Comparison of ENCODE assay signal across 12 cellular contexts in genomic region chr6:18153311-18153703, GRCh38. TPM values are rescaled to one million over a fixed set of nuclear protein-coding genes. Genes with fewer than 3 reads are reported as not detected.
A peak's percentile ranks its signal among the peaks of the same experiment; 100 is the strongest.
DNase-seq lines count a peak whose midpoint lies in the region; ATAC-seq, FAIRE-seq and TF ChIP-seq lines count a peak whose summit lies in the region.
"Had no signal": no experiment of that assay in that cellular context is flagged by ENCODE, and none has a peak within 500 bp of the region (broad histone marks: within the 10 kb centered on the region; RNA-seq: fewer than 3 reads in every experiment).

No MANE protein-coding gene starts in this region.

- H2AFZ ChIP-seq in astrocyte (ENCODE audit: low read depth, low read length) = no peak overlapping the region

- CTCF ChIA-PET in Caco-2 (lab: Charles Lee) = no interaction called here

- TF ChIP-seq POLR2A in stomach (IDR thresholded peaks at IDR 0.05) (no peak), GM12892 (IDR thresholded peaks at IDR 0.05; ENCODE audit: low read depth, low read length) (no peak)

- H3K4me2 ChIP-seq in astrocyte (ENCODE audit: low read length) = peak overlapping the region; percentile 86

- H3K27me3 Mint-ChIP-seq in activated T-cell treated with anti-CD3 and anti-CD28 coated beads, Interleukin-2, amount 50 U/mL, for 24 hours = no peaks in the 10 kb centered on the region
- H3K27me3 Mint-ChIP-seq in activated T-cell treated with anti-CD3 and anti-CD28 coated beads, Interleukin-2, amount 50 U/mL, for 4 hours (ENCODE audit: low read depth) = no peaks in the 10 kb centered on the region
- H3K27me3 Mint-ChIP-seq in astrocyte (ENCODE audit: low read depth, unreplicated experiment) (no peaks in the 10 kb centered on the region), Caco-2 (ENCODE audit: insufficient read depth, unreplicated experiment) (no peaks in the 10 kb centered on the region)

- peak overlapping the region; percentile 95 for H3K4me3 Mint-ChIP-seq in activated T-cell treated with anti-CD3 and anti-CD28 coated beads, Interleukin-2, amount 50 U/mL, for 24 hours
- H3K4me3 Mint-ChIP-seq in activated T-cell treated with anti-CD3 and anti-CD28 coated beads, Interleukin-2, amount 50 U/mL, for 4 hours = no peak overlapping the region
- H3K4me3 Mint-ChIP-seq in astrocyte (ENCODE audit: unreplicated experiment) = no peak overlapping the region
- H3K4me3 Mint-ChIP-seq in Caco-2 (ENCODE audit: unreplicated experiment) = no peak overlapping the region

- no peak for DNase-seq in activated T-cell treated with anti-CD3 and anti-CD28 coated beads, Interleukin-2, amount 50 U/mL, for 24 hours
- DNase-seq in activated T-cell treated with anti-CD3 and anti-CD28 coated beads, Interleukin-2, amount 50 U/mL, for 4 hours = no peak
- DNase-seq in astrocyte (ENCODE audit: low read depth) (no peak), stomach (no peak), GM12892 (ENCODE audit: insufficient read length) (no peak), activated gamma-delta T cell treated with Interleukin-2 at 50 U/mL for 16 hours (no peak), Caco-2 (no peak)
- DNase-seq: NCI-H1105 treated with DMSO at 0.1 percent for 48 hours, T-helper 9 cell had no signal

- no peak for TF ChIP-seq CTCF in astrocyte (IDR thresholded peaks at IDR 0.05; ENCODE audit: insufficient read depth, low read depth, low read length)
- TF ChIP-seq CTCF in liver (IDR thresholded peaks at IDR 0.05; ENCODE audit: low read depth, low read length, missing input control) = no peak
- no peak for TF ChIP-seq CTCF in stomach (IDR thresholded peaks at IDR 0.05)
- TF ChIP-seq CTCF in Caco-2 (IDR thresholded peaks at IDR 0.05; ENCODE audit: insufficient read depth in 1 of 2, low read depth in 1 of 2, low read length in 1 of 2, severe bottlenecking in 1 of 2, unreplicated experiment in 1 of 2) = no peak

- H3K4me1 ChIP-seq in astrocyte (ENCODE audit: insufficient read depth, low read length) = peaks cover 23% of the 10 kb centered on the region
- peaks cover 2 to 31% (median 21%) of the 10 kb centered on the region in 4 donors for H3K4me1 ChIP-seq in liver (ENCODE audit: control insufficient read depth in 4 of 4, insufficient read depth in 4 of 4, low read length in 3 of 4)
- peaks cover 7 to 36% (median 20%) of the 10 kb centered on the region in 4 donors for H3K4me1 ChIP-seq in stomach
- H3K4me1 ChIP-seq in Caco-2 = no peaks in the 10 kb centered on the region

- H3K9me3 ChIP-seq in astrocyte (ENCODE audit: insufficient read depth, low read depth, low read length) (no peaks in the 10 kb centered on the region), liver (ENCODE audit: control insufficient read depth in 4 of 4, low read length in 3 of 4) (no peaks in the 10 kb centered on the region), stomach (no peaks in the 10 kb centered on the region), Caco-2 (no peaks in the 10 kb centered on the region)

- H3K36me3 Mint-ChIP-seq in activated T-cell treated with anti-CD3 and anti-CD28 coated beads, Interleukin-2, amount 50 U/mL, for 24 hours (ENCODE audit: low read depth) = peaks cover 12% of the 10 kb centered on the region
- peaks cover 14% of the 10 kb centered on the region for H3K36me3 Mint-ChIP-seq in activated T-cell treated with anti-CD3 and anti-CD28 coated beads, Interleukin-2, amount 50 U/mL, for 4 hours (ENCODE audit: insufficient read depth)
- H3K36me3 Mint-ChIP-seq in astrocyte (ENCODE audit: low read depth, unreplicated experiment) (no peaks in the 10 kb centered on the region), Caco-2 (ENCODE audit: insufficient read depth, unreplicated experiment) (peaks cover 7% of the 10 kb centered on the region)

- no peak overlapping the region for H3K4me3 ChIP-seq in astrocyte (ENCODE audit: insufficient read depth, low read depth, low read length)
- H3K4me3 ChIP-seq in liver (ENCODE audit: low read depth in 1 of 3, low read length in 3 of 3) = peak overlapping the region; percentile 61 to 79 (median 77)
- H3K4me3 ChIP-seq in stomach = no peak overlapping the region
- no peak overlapping the region for H3K4me3 ChIP-seq in Caco-2 (ENCODE audit: low read depth, low read length)

- H3K27ac Mint-ChIP-seq in activated T-cell treated with anti-CD3 and anti-CD28 coated beads, Interleukin-2, amount 50 U/mL, for 24 hours = no peak overlapping the region
- H3K27ac Mint-ChIP-seq in astrocyte (ENCODE audit: unreplicated experiment) (no peak overlapping the region), Caco-2 (ENCODE audit: unreplicated experiment) (no peak overlapping the region)

- no peaks in the 10 kb centered on the region for H3K36me3 ChIP-seq in astrocyte (ENCODE audit: insufficient read depth, low read length)
- H3K36me3 ChIP-seq in liver (ENCODE audit: control insufficient read depth in 4 of 4, insufficient read depth in 3 of 4, low read depth in 1 of 4, low read length in 3 of 4) = peaks cover 0 to 7% (median 4%) of the 10 kb centered on the region in 4 donors
- H3K36me3 ChIP-seq in stomach = peaks cover 0 to 7% (median 5%) of the 10 kb centered on the region in 4 donors
- H3K36me3 ChIP-seq in Caco-2 (ENCODE audit: control insufficient read depth, insufficient read depth, low read length) = no peaks in the 10 kb centered on the region

- H3K9ac ChIP-seq in astrocyte (ENCODE audit: low read length) (peak overlapping the region; percentile 93), liver (ENCODE audit: low read depth in 1 of 2, low read length in 2 of 2) (peak overlapping the region; percentile 97)

- H3K27me3 ChIP-seq in astrocyte (ENCODE audit: insufficient read depth, low read length) (no peaks in the 10 kb centered on the region), liver (ENCODE audit: control insufficient read depth in 4 of 4, insufficient read depth in 4 of 4, low read length in 3 of 4) (no peaks in the 10 kb centered on the region), stomach (no peaks in the 10 kb centered on the region), Caco-2 (replicated peaks; ENCODE audit: control insufficient read depth, insufficient read depth, low read length) (no peaks in the 10 kb centered on the region)

- TF ChIP-seq EP300 in stomach (IDR thresholded peaks at IDR 0.05) = no peak

- no peaks in the 10 kb centered on the region for H3K79me2 ChIP-seq in astrocyte (ENCODE audit: insufficient read depth, low read length)

- peak in 1 of 2 donors; percentile 14 for TF ChIP-seq RAD21 in liver (IDR thresholded peaks at IDR 0.05)

- intact Hi-C loops in stomach (cut with DNase I; ENCODE audit: low total_unique reads) = no loop called here
- intact Hi-C loops in Caco-2 (cut with micrococcal nuclease; ENCODE audit: unreplicated experiment) = loop anchor here (1.0 kb wide), 1 partner anchor 31 kb away; the partner anchor contains the start of gene NHLRC1

- BruUV-seq in Caco-2 (replicated peaks; lab: Mats Ljungman, UMichigan) = no TSS peak

- FAIRE-seq in astrocyte (lab: Jason Lieb, UNC) = no peak
- no peak for FAIRE-seq in GM12892 (lab: Jason Lieb, UNC)

- no peak for ATAC-seq in activated T-cell treated with anti-CD3 and anti-CD28 coated beads, Interleukin-2, amount 50 U/mL, for 4 hours

- POLR2A ChIA-PET in Caco-2 (lab: Charles Lee) = no interaction called here

- no peaks in the 10 kb centered on the region for H4K20me1 ChIP-seq in astrocyte (ENCODE audit: insufficient read depth, low read length)

- H3K9me3 Mint-ChIP-seq in activated T-cell treated with anti-CD3 and anti-CD28 coated beads, Interleukin-2, amount 50 U/mL, for 24 hours = no peaks in the 10 kb centered on the region
- no peaks in the 10 kb centered on the region for H3K9me3 Mint-ChIP-seq in activated T-cell treated with anti-CD3 and anti-CD28 coated beads, Interleukin-2, amount 50 U/mL, for 4 hours
- H3K9me3 Mint-ChIP-seq in astrocyte (ENCODE audit: unreplicated experiment) = no peaks in the 10 kb centered on the region
- H3K9me3 Mint-ChIP-seq in Caco-2 (ENCODE audit: unreplicated experiment) = no peaks in the 10 kb centered on the region
- H3K9me3 Mint-ChIP-seq: activated naive CD4-positive, alpha-beta T cell treated with anti-CD3 and anti-CD28 coated beads for 36 hours had no signal

- H3K27ac ChIP-seq in astrocyte (ENCODE audit: low read depth, low read length) (peak overlapping the region; percentile 58), liver (ENCODE audit: low read depth in 1 of 2, low read length in 2 of 2) (peak overlapping the region; percentile 86 to 97), stomach (peak overlapping the region in 3 of 5 donors; percentile 1 to 18 (median 9))
- H3K27ac ChIP-seq: RWPE1 had no signal

- peaks cover 36% of the 10 kb centered on the region for H3K4me1 Mint-ChIP-seq in activated T-cell treated with anti-CD3 and anti-CD28 coated beads, Interleukin-2, amount 50 U/mL, for 24 hours (ENCODE audit: low read depth)
- peaks cover 26% of the 10 kb centered on the region for H3K4me1 Mint-ChIP-seq in activated T-cell treated with anti-CD3 and anti-CD28 coated beads, Interleukin-2, amount 50 U/mL, for 4 hours (ENCODE audit: low read depth)
- H3K4me1 Mint-ChIP-seq in astrocyte (ENCODE audit: low read depth, unreplicated experiment) (peaks cover 6% of the 10 kb centered on the region), Caco-2 (ENCODE audit: low read depth, unreplicated experiment) (no peaks in the 10 kb centered on the region)

TF ChIP-seq in liver, 16 proteins besides CTCF, POLR2A, EP300 and RAD21 (continues in another document):
- TF ChIP-seq HNF4G (IDR thresholded peaks at IDR 0.05) (no peak), EGR1 (IDR thresholded peaks at IDR 0.05; ENCODE audit: low read depth in 2 of 2) (peak in 1 of 2 donors; percentile 2), NR2F2 (IDR thresholded peaks at IDR 0.05) (no peak)

RNA-seq across cellular contexts. Expression of gene TPMT, which starts 1.6 kb away (rescaled TPM):
- 1 to 10 TPM; 1.4 to 3.8 (median 3.7) TPM for total RNA-seq in activated T-cell treated with anti-CD3 and anti-CD28 coated beads, Interleukin-2, amount 50 U/mL, for 4 hours
- total RNA-seq in astrocyte = 10.5 and 11.7 TPM in 2 replicates
- total RNA-seq in liver = 10 to 100 TPM; 10.3 to 28.6 TPM
- 10 to 100 TPM; 25.3 to 26.2 TPM for polyA plus RNA-seq in liver
- 10 to 100 TPM in 2 of 5 donors, 1 to 10 TPM in 2, under 1 TPM in 1; 0.89 to 14.0 (median 9.3) TPM for total RNA-seq in stomach
- 10 to 100 TPM; 11.0 to 24.3 (median 14.7) TPM for polyA plus RNA-seq in stomach
- 11.5 TPM for polyA plus RNA-seq in GM12892 (2012; ENCODE audit: missing spikeins)
- total RNA-seq in Caco-2 (2022) = 10.1 and 11.0 TPM in 2 replicates

RNA-seq across cellular contexts. Expression of gene KDM1B, which starts 1.9 kb away (rescaled TPM):
- 10 to 100 TPM; 11.0 to 14.3 (median 12.5) TPM for total RNA-seq in activated T-cell treated with anti-CD3 and anti-CD28 coated beads, Interleukin-2, amount 50 U/mL, for 4 hours
- 16.5 and 19.0 TPM in 2 replicates for total RNA-seq in astrocyte
- total RNA-seq in liver = 10 to 100 TPM in 1 of 2 donors, 1 to 10 TPM in 1; 9.7 to 10.2 TPM
- 1 to 10 TPM; 1.6 to 3.7 TPM for polyA plus RNA-seq in liver
- total RNA-seq in stomach = 10 to 100 TPM in 1 of 5 donors, 1 to 10 TPM in 4; 2.6 to 12.9 (median 3.6) TPM
- polyA plus RNA-seq in stomach = 10 to 100 TPM in 1 of 3 donors, 1 to 10 TPM in 2; 2.5 to 10.4 (median 4.5) TPM
- 13.7 TPM for polyA plus RNA-seq in GM12892 (2012; ENCODE audit: missing spikeins)
- 9.5 and 10.6 TPM in 2 replicates for total RNA-seq in Caco-2 (2022)

RNA-seq across cellular contexts. Expression of gene NHLRC1, which starts 30.8 kb away (rescaled TPM):
- under 1 TPM; 0.22 to 0.50 (median 0.28) TPM for total RNA-seq in activated T-cell treated with anti-CD3 and anti-CD28 coated beads, Interleukin-2, amount 50 U/mL, for 4 hours
- total RNA-seq in astrocyte (0.29 TPM in 1 of 2 replicates, not detected in the other), liver (1 to 10 TPM; 2.1 to 4.4 TPM), stomach (1 to 10 TPM in 2 of 5 donors, not detected in 3; 1.1 to 1.8 TPM), Caco-2 (2022) (1.6 and 2.1 TPM in 2 replicates)
- polyA plus RNA-seq in liver (1 to 10 TPM; 2.4 to 3.5 TPM), stomach (1 to 10 TPM in 1 of 3 donors, under 1 TPM in 2; 0.50 to 1.4 (median 0.76) TPM)
- 0.45 TPM for polyA plus RNA-seq in GM12892 (2012; ENCODE audit: missing spikeins)

Comparison
In these comparisons a context has a peak if more than half of its experiments do, and no peak if none do; other contexts are left out.
1. H3K27ac ChIP-seq: peak in every context shown above with its lines; median percentile 92 in liver; 58 in astrocyte; 9 in stomach.
2. H3K4me3 ChIP-seq: peak in liver (3 of 3); none in astrocyte (single experiment), stomach (0 of 4) and Caco-2 (single experiment).